In genomic region chr10:32956365-32957197, GRCh38 we compare ENCODE assay signal across 8 cellular contexts. TPM values are rescaled to one million over a fixed set of nuclear protein-coding genes. Genes with fewer than 3 reads are reported as not detected.
DNase-seq lines count a peak whose midpoint lies in the region; ATAC-seq and TF ChIP-seq lines count a peak whose summit lies in the region.

No MANE protein-coding gene starts in this region.

- peak overlapping the region; percentile 80 for H3K4me2 ChIP-seq in MM.1S (ENCODE audit: low read depth, low read length)

- H3K27me3 Mint-ChIP-seq in CD4-positive, CD25-positive, alpha-beta regulatory T cell: no peaks in the 10 kb centered on the region
- H3K27me3 Mint-ChIP-seq in natural killer cell treated with Interleukin-12 subunit alpha and Interleukin-12 subunit beta and Interleukin-15 and Interleukin-18, amount 100 ng/mL, for 72 hours: no peaks in the 10 kb centered on the region

- H3K36me3 ChIP-seq in CD4-positive, CD25-positive, alpha-beta regulatory T cell (ENCODE audit: control insufficient read depth, insufficient read depth, low read length): no peaks in the 10 kb centered on the region
- H3K36me3 ChIP-seq in MM.1S (replicated peaks; ENCODE audit: insufficient read depth, low read length) (no peaks in the 10 kb centered on the region), duodenal mucosa (ENCODE audit: control insufficient read depth in 1 of 2, insufficient read depth in 2 of 2, low read length in 2 of 2) (no peaks in the 10 kb centered on the region)

- peak overlapping the region; percentile 62; the same call in 1 of the 2 replicates for H2AFZ ChIP-seq in MM.1S (ENCODE audit: low read length)

- H3K4me3 ChIP-seq in CD4-positive, CD25-positive, alpha-beta regulatory T cell (ENCODE audit: low read depth, low read length): peak overlapping the region; percentile 99
- H3K4me3 ChIP-seq in MM.1S (ENCODE audit: low read length) (peak overlapping the region; percentile 73), duodenal mucosa (ENCODE audit: low read depth in 1 of 2, low read length in 2 of 2) (peak overlapping the region; percentile 81 to 83)

- no peaks in the 10 kb centered on the region for H4K20me1 ChIP-seq in MM.1S (ENCODE audit: insufficient read depth, low read length)

- no peaks in the 10 kb centered on the region for H3K9me3 ChIP-seq in CD4-positive, CD25-positive, alpha-beta regulatory T cell (ENCODE audit: control insufficient read depth in 2 of 2, low read length in 2 of 2)
- H3K9me3 ChIP-seq in MM.1S (replicated peaks; ENCODE audit: insufficient read depth, low read length) (no peaks in the 10 kb centered on the region), duodenal mucosa (ENCODE audit: control insufficient read depth in 1 of 2, low read length in 2 of 2) (no peaks in the 10 kb centered on the region)

- H3K27me3 ChIP-seq in CD4-positive, CD25-positive, alpha-beta regulatory T cell (ENCODE audit: control insufficient read depth, insufficient read depth, low read length): no peaks in the 10 kb centered on the region
- H3K27me3 ChIP-seq in MM.1S (replicated peaks; ENCODE audit: insufficient read depth, low read length): no peaks in the 10 kb centered on the region
- no peaks in the 10 kb centered on the region for H3K27me3 ChIP-seq in duodenal mucosa (ENCODE audit: control insufficient read depth in 1 of 2, insufficient read depth in 2 of 2, low read length in 2 of 2)

- peaks cover 0 to 3% (median 0%) of the 10 kb centered on the region in 7 donors for H3K9me3 Mint-ChIP-seq in CD4-positive, CD25-positive, alpha-beta regulatory T cell
- H3K9me3 Mint-ChIP-seq in natural killer cell treated with Interleukin-12 subunit alpha and Interleukin-12 subunit beta and Interleukin-15 and Interleukin-18, amount 100 ng/mL, for 72 hours: no peaks in the 10 kb centered on the region

- H3K4me1 ChIP-seq in CD4-positive, CD25-positive, alpha-beta regulatory T cell (ENCODE audit: control insufficient read depth, insufficient read depth, low read length, poor library complexity, severe bottlenecking): peaks cover 51% of the 10 kb centered on the region
- H3K4me1 ChIP-seq in MM.1S (ENCODE audit: low read length): peaks cover 6% of the 10 kb centered on the region; the same call in 1 of the 2 replicates
- H3K4me1 ChIP-seq in duodenal mucosa (ENCODE audit: control insufficient read depth in 1 of 2, insufficient read depth in 2 of 2, low read length in 2 of 2): peaks cover 45 to 56% of the 10 kb centered on the region in 2 donors

- no peak for DNase-seq in CD4-positive, CD25-positive, alpha-beta regulatory T cell
- DNase-seq in MM.1S: no peak
- DNase-seq in natural killer cell treated with Interleukin-12 subunit alpha and Interleukin-12 subunit beta and Interleukin-15 and Interleukin-18, amount 100 ng/mL, for 72 hours (ENCODE audit: low spot score): no peak
- DNase-seq in NK-92 treated with Interleukin-12 subunit alpha and Interleukin-12 subunit beta, amount 100 ng/mL, for 24 hours (lab: John Stamatoyannopoulos, UW): no peak
- no peak for DNase-seq in KG1 (lab: John Stamatoyannopoulos, UW)

- peak overlapping the region; percentile 89 to 96 (median 90) for H3K4me3 Mint-ChIP-seq in CD4-positive, CD25-positive, alpha-beta regulatory T cell
- peak overlapping the region; percentile 82 for H3K4me3 Mint-ChIP-seq in natural killer cell treated with Interleukin-12 subunit alpha and Interleukin-12 subunit beta and Interleukin-15 and Interleukin-18, amount 100 ng/mL, for 72 hours

- ATAC-seq in CD4-positive, CD25-positive, alpha-beta regulatory T cell (ENCODE audit: low read depth in 2 of 2): no peak
- ATAC-seq in natural killer cell treated with Interleukin-12 subunit alpha and Interleukin-12 subunit beta and Interleukin-15 and Interleukin-18, amount 100 ng/mL, for 72 hours: no peak
- ATAC-seq in GM21515 (IDR thresholded peaks at IDR 0.05; ENCODE audit: unreplicated experiment) (no peak), GM19463 (IDR thresholded peaks at IDR 0.05; ENCODE audit: unreplicated experiment) (no peak)

- peak overlapping the region; percentile 80 for H3K27ac ChIP-seq in CD4-positive, CD25-positive, alpha-beta regulatory T cell (ENCODE audit: insufficient read depth, low read length, poor library complexity, severe bottlenecking)
- no peak overlapping the region for H3K27ac ChIP-seq in MM.1S (ENCODE audit: low read length)
- H3K27ac ChIP-seq in duodenal mucosa (ENCODE audit: low read depth, low read length): no peak overlapping the region

- H3K79me2 ChIP-seq in MM.1S (ENCODE audit: low read length): peaks cover 59% of the 10 kb centered on the region

- peaks cover under 1% of the 10 kb centered on the region for H3K36me3 Mint-ChIP-seq in CD4-positive, CD25-positive, alpha-beta regulatory T cell
- H3K36me3 Mint-ChIP-seq in natural killer cell treated with Interleukin-12 subunit alpha and Interleukin-12 subunit beta and Interleukin-15 and Interleukin-18, amount 100 ng/mL, for 72 hours: no peaks in the 10 kb centered on the region

- H3K9ac ChIP-seq in MM.1S (ENCODE audit: low read length): peak overlapping the region; percentile 63; the same call in 1 of the 2 replicates
- H3K9ac ChIP-seq in duodenal mucosa (ENCODE audit: low read depth in 1 of 2, low read length in 2 of 2): peak overlapping the region; percentile 88

- no peak for TF ChIP-seq CTCF in MM.1S (IDR thresholded peaks at IDR 0.05; ENCODE audit: low read length)

- peak overlapping the region; percentile 50 to 92 (median 88) for H3K27ac Mint-ChIP-seq in CD4-positive, CD25-positive, alpha-beta regulatory T cell
- H3K27ac Mint-ChIP-seq in natural killer cell treated with Interleukin-12 subunit alpha and Interleukin-12 subunit beta and Interleukin-15 and Interleukin-18, amount 100 ng/mL, for 72 hours: peak overlapping the region; percentile 80 to 84

- peaks cover 32 to 71% (median 63%) of the 10 kb centered on the region in 4 donors for H3K4me1 Mint-ChIP-seq in CD4-positive, CD25-positive, alpha-beta regulatory T cell
- H3K4me1 Mint-ChIP-seq in natural killer cell treated with Interleukin-12 subunit alpha and Interleukin-12 subunit beta and Interleukin-15 and Interleukin-18, amount 100 ng/mL, for 72 hours (ENCODE audit: low read depth in 2 of 2): peaks cover 54 to 67% of the 10 kb centered on the region in 2 donors

- H3K9me2 ChIP-seq in MM.1S (replicated peaks; ENCODE audit: insufficient read depth, low read length): no peaks in the 10 kb centered on the region

- H3F3A ChIP-seq in MM.1S (ENCODE audit: insufficient read depth, low read length): peaks cover 7% of the 10 kb centered on the region; the same call in 1 of the 2 replicates

RNA-seq across cellular contexts. Expression of gene ITGB1, which starts 1.4 kb away (rescaled TPM):
- 524 TPM for total RNA-seq in CD4-positive, CD25-positive, alpha-beta regulatory T cell
- 100 to 1,000 TPM; 360 to 577 (median 469) TPM for polyA plus RNA-seq in CD4-positive, CD25-positive, alpha-beta regulatory T cell
- total RNA-seq in natural killer cell treated with Interleukin-12 subunit alpha and Interleukin-12 subunit beta and Interleukin-15 and Interleukin-18, amount 100 ng/mL, for 72 hours: 100 to 1,000 TPM; 101 to 119 TPM
